10 cellular contexts compared by ENCODE assay signal in the genomic region with DNA sequence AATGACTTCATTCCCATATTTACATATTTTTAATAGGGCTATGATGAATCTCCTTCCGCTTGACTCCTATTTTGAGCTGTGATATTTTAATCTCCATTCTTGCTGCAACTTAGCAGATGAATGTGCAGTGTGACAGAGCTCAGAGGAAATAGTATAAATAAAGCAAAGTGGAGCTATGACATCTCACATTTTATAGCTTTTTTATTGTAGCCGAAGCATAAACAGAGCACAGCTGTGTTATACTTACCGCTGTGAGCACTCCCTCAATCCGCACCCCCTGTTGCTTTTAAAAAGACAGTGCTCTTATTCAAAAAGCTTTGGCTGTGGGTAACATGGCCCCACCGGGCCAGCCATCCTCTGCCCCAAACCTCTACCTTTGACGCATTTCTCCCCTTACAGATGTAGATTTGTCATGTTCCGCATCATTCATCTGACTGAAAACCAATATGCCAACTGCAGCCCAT.
DNase-seq lines count a peak whose midpoint lies in the region; ATAC-seq and TF ChIP-seq lines count a peak whose summit lies in the region.
"Had no signal": no experiment of that assay in that cellular context is flagged by ENCODE, and none has a peak within 500 bp of the region (broad histone marks: within the 10 kb centered on the region; RNA-seq: fewer than 3 reads in every experiment).

No MANE protein-coding gene starts in this region.

- peaks cover 22% of the 10 kb centered on the region for H3K4me1 Mint-ChIP-seq in memory B cell
- no peaks in the 10 kb centered on the region for H3K4me1 Mint-ChIP-seq in activated T-cell treated with anti-CD3 and anti-CD28 coated beads, Interleukin-2, amount 50 U/mL, for 72 hours (ENCODE audit: low read depth)

- peaks cover 4% of the 10 kb centered on the region for H3K36me3 Mint-ChIP-seq in memory B cell
- no peaks in the 10 kb centered on the region for H3K36me3 Mint-ChIP-seq in activated T-cell treated with anti-CD3 and anti-CD28 coated beads, Interleukin-2, amount 50 U/mL, for 72 hours (ENCODE audit: insufficient read depth in 2 of 2)

- H3K27me3 ChIP-seq in psoas muscle (ENCODE audit: insufficient read depth in 3 of 3, low read length in 2 of 3), result no peaks in the 10 kb centered on the region
- H3K27me3 ChIP-seq in left ventricle myocardium inferior (ENCODE audit: low read depth), result no peaks in the 10 kb centered on the region
- H3K27me3 ChIP-seq: foreskin keratinocyte had no signal

- no peaks in the 10 kb centered on the region for H3K27me3 Mint-ChIP-seq in memory B cell
- no peaks in the 10 kb centered on the region for H3K27me3 Mint-ChIP-seq in activated T-cell treated with anti-CD3 and anti-CD28 coated beads, Interleukin-2, amount 50 U/mL, for 72 hours (ENCODE audit: low read depth)

- intact Hi-C loops in psoas muscle (cut with DNase I), result no loop called here
- intact Hi-C loops in left ventricle myocardium inferior (cut with micrococcal nuclease), result no loop called here

- DNase-seq in NCI-H510A treated with DMSO at 0.1 percent for 48 hours (lab: John Stamatoyannopoulos, UW), result peak; percentile 19
- DNase-seq in memory B cell (ENCODE audit: low spot score in 2 of 2), result no peak
- no peak for DNase-seq in psoas muscle
- DNase-seq in Kasumi-1 (lab: John Stamatoyannopoulos, UW), result no peak
- DNase-seq in activated T-cell treated with anti-CD3 and anti-CD28 coated beads, Interleukin-2, amount 50 U/mL, for 72 hours, result no peak
- DNase-seq in left ventricle myocardium inferior, result no peak
- DNase-seq: foreskin keratinocyte, NCI-H1436 had no signal

- no peak overlapping the region for H3K4me3 ChIP-seq in psoas muscle
- no peak overlapping the region for H3K4me3 ChIP-seq in left ventricle myocardium inferior

- peak overlapping the region; percentile 74 for H3K4me3 Mint-ChIP-seq in memory B cell
- H3K4me3 Mint-ChIP-seq in activated T-cell treated with anti-CD3 and anti-CD28 coated beads, Interleukin-2, amount 50 U/mL, for 72 hours, result no peak overlapping the region

- H3K36me3 ChIP-seq in psoas muscle (ENCODE audit: insufficient read depth in 1 of 2, low read depth in 1 of 2), result no peaks in the 10 kb centered on the region
- no peaks in the 10 kb centered on the region for H3K36me3 ChIP-seq in left ventricle myocardium inferior

- peaks cover 5% of the 10 kb centered on the region for H3K9me3 Mint-ChIP-seq in memory B cell
- H3K9me3 Mint-ChIP-seq in activated T-cell treated with anti-CD3 and anti-CD28 coated beads, Interleukin-2, amount 50 U/mL, for 72 hours, result peaks cover 6 to 9% of the 10 kb centered on the region in 2 donors

- peak; percentile 43 for ATAC-seq in GM18858 (IDR thresholded peaks at IDR 0.05; ENCODE audit: unreplicated experiment)
- peak; percentile 33 for ATAC-seq in HG02798 (IDR thresholded peaks at IDR 0.05; ENCODE audit: poor library complexity, unreplicated experiment)
- ATAC-seq in memory B cell (ENCODE audit: low read depth), result peak; percentile 76
- no peak for ATAC-seq in psoas muscle
- ATAC-seq in activated T-cell treated with anti-CD3 and anti-CD28 coated beads, Interleukin-2, amount 50 U/mL, for 72 hours (replicated peaks in 1 of 2), result no peak
- ATAC-seq: foreskin keratinocyte had no signal

- H3K27ac Mint-ChIP-seq in memory B cell, result peak overlapping the region; percentile 61
- H3K27ac Mint-ChIP-seq in activated T-cell treated with anti-CD3 and anti-CD28 coated beads, Interleukin-2, amount 50 U/mL, for 72 hours, result no peak overlapping the region

- H3K27ac ChIP-seq in psoas muscle (no peak overlapping the region), left ventricle myocardium inferior (replicated peaks) (no peak overlapping the region)
- H3K27ac ChIP-seq: foreskin keratinocyte had no signal

- H3K4me1 ChIP-seq in psoas muscle, result no peaks in the 10 kb centered on the region
- no peaks in the 10 kb centered on the region for H3K4me1 ChIP-seq in left ventricle myocardium inferior
- H3K4me1 ChIP-seq: foreskin keratinocyte had no signal

- no peaks in the 10 kb centered on the region for H3K9me3 ChIP-seq in psoas muscle
- no peaks in the 10 kb centered on the region for H3K9me3 ChIP-seq in left ventricle myocardium inferior (replicated peaks)

- WGBS in psoas muscle, 3 donors, result 27 to 33% (median 28%) methylated on average over 7 of the region's 7 CpGs

- no peak for TF ChIP-seq CTCF in psoas muscle (IDR thresholded peaks at IDR 0.05)
- TF ChIP-seq CTCF in left ventricle myocardium inferior (IDR thresholded peaks at IDR 0.05; ENCODE audit: borderline replicate concordance), result no peak

Comparison
In these comparisons a context has a peak if more than half of its experiments do, and no peak if none do; other contexts are left out.
1. ATAC-seq: peak in GM18858 (single experiment), HG02798 (single experiment) and memory B cell (single experiment); none in psoas muscle (0 of 4) and activated T-cell treated with anti-CD3 and anti-CD28 coated beads, Interleukin-2, amount 50 U/mL, for 72 hours (0 of 2).